In the genomic region with DNA sequence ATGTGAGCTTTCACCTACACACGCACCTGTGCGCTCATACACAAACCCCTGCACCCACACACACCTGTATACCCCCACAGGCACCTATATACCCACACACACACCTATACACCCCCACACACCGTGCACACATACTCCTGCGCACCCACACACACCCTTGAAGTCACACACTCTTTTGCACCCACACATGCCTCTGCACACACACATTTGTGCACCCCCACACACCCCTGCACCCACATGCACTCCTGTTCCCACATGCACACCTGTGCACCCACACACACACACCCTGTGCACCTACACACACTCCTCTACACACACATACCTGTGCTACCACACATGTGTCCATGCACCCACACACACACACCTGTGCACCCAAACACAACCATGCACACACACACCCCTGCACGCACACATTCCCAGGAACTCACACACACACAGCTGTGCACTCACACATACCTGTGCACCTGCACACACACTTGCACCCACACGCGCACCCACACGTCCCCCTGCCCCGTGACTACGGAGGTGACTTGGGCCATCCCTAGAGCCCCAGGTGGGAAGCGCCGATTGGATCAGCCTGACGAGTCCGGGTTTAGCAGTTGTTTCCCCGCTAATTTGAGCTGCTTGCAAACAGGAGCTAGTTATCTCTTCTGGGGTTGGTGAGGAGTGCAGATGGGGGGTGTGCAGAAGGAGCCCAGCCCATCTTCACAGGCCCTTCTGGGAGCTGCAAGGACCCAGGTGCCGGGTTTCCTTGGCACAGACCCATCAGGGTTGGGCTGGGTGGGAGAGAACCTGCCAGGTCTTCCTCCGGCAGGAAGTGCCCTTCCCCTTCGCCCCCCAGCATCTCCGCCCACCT, we compare ENCODE assay signal across 3 cellular contexts.
A peak's percentile ranks its signal among the peaks of the same experiment; 100 is the strongest.
TF ChIP-seq lines count a peak whose summit lies in the region.

No MANE protein-coding gene starts in this region.

TF ChIP-seq in HEK293, 187 proteins besides CTCF, POLR2A, EP300 and RAD21:
- TF ChIP-seq EGR2 (tag by site-specific recombination; IDR thresholded peaks at IDR 0.05; ENCODE audit: low read depth) (peak; percentile 97), SCRT1 (tag by site-specific recombination; IDR thresholded peaks at IDR 0.05; ENCODE audit: borderline replicate concordance) (peak; percentile 43; the same call in 1 of the 2 replicates), ZFHX2 (tag by site-specific recombination; conservative IDR thresholded peaks at IDR 0.05) (peak; percentile 94), ZNF121 (tag by site-specific recombination; IDR thresholded peaks at IDR 0.05) (no peak), RBAK (tag by site-specific recombination; IDR thresholded peaks at IDR 0.05) (no peak)
- TF ChIP-seq, protein P1, sequence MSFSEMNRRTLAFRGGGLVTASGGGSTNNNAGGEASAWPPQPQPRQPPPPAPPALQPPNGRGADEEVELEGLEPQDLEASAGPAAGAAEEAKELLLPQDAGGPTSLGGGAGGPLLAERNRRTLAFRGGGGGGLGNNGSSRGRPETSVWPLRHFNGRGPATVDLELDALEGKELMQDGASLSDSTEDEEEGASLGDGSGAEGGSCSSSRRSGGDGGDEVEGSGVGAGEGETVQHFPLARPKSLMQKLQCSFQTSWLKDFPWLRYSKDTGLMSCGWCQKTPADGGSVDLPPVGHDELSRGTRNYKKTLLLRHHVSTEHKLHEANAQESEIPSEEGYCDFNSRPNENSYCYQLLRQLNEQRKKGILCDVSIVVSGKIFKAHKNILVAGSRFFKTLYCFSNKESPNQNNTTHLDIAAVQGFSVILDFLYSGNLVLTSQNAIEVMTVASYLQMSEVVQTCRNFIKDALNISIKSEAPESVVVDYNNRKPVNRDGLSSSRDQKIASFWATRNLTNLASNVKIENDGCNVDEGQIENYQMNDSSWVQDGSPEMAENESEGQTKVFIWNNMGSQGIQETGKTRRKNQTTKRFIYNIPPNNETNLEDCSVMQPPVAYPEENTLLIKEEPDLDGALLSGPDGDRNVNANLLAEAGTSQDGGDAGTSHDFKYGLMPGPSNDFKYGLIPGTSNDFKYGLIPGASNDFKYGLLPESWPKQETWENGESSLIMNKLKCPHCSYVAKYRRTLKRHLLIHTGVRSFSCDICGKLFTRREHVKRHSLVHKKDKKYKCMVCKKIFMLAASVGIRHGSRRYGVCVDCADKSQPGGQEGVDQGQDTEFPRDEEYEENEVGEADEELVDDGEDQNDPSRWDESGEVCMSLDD (tag by site-specific recombination; IDR thresholded peaks at IDR 0.05), result peak; percentile 38; the same call in 1 of the 2 replicates

TF ChIP-seq in H1, 55 proteins besides CTCF, POLR2A, EP300 and RAD21:
- TF ChIP-seq SP1 (IDR thresholded peaks at IDR 0.05; ENCODE audit: low read depth, low read length) (no peak), PHF8 (conservative IDR thresholded peaks at IDR 0.05; ENCODE audit: low read depth, low read length) (no peak), RFX5 (IDR thresholded peaks at IDR 0.05; ENCODE audit: borderline replicate concordance, low read depth, low read length) (no peak), CBX5 (IDR thresholded peaks at IDR 0.05; ENCODE audit: low read depth, low read length) (no peak), SIRT6 (IDR thresholded peaks at IDR 0.05; ENCODE audit: low read length) (no peak), SIN3A (conservative IDR thresholded peaks at IDR 0.05 in 1 of 2, IDR thresholded peaks at IDR 0.05 in 1 of 2; ENCODE audit: low read depth in 1 of 2, low read length in 2 of 2) (no peak), BACH1 (IDR thresholded peaks at IDR 0.05; ENCODE audit: low read length) (no peak), SAP30 (IDR thresholded peaks at IDR 0.05; ENCODE audit: insufficient read depth, insufficient replicate concordance, low read length) (no peak), CHD2 (IDR thresholded peaks at IDR 0.05; ENCODE audit: low read length) (no peak)
- TF ChIP-seq, protein P2, sequence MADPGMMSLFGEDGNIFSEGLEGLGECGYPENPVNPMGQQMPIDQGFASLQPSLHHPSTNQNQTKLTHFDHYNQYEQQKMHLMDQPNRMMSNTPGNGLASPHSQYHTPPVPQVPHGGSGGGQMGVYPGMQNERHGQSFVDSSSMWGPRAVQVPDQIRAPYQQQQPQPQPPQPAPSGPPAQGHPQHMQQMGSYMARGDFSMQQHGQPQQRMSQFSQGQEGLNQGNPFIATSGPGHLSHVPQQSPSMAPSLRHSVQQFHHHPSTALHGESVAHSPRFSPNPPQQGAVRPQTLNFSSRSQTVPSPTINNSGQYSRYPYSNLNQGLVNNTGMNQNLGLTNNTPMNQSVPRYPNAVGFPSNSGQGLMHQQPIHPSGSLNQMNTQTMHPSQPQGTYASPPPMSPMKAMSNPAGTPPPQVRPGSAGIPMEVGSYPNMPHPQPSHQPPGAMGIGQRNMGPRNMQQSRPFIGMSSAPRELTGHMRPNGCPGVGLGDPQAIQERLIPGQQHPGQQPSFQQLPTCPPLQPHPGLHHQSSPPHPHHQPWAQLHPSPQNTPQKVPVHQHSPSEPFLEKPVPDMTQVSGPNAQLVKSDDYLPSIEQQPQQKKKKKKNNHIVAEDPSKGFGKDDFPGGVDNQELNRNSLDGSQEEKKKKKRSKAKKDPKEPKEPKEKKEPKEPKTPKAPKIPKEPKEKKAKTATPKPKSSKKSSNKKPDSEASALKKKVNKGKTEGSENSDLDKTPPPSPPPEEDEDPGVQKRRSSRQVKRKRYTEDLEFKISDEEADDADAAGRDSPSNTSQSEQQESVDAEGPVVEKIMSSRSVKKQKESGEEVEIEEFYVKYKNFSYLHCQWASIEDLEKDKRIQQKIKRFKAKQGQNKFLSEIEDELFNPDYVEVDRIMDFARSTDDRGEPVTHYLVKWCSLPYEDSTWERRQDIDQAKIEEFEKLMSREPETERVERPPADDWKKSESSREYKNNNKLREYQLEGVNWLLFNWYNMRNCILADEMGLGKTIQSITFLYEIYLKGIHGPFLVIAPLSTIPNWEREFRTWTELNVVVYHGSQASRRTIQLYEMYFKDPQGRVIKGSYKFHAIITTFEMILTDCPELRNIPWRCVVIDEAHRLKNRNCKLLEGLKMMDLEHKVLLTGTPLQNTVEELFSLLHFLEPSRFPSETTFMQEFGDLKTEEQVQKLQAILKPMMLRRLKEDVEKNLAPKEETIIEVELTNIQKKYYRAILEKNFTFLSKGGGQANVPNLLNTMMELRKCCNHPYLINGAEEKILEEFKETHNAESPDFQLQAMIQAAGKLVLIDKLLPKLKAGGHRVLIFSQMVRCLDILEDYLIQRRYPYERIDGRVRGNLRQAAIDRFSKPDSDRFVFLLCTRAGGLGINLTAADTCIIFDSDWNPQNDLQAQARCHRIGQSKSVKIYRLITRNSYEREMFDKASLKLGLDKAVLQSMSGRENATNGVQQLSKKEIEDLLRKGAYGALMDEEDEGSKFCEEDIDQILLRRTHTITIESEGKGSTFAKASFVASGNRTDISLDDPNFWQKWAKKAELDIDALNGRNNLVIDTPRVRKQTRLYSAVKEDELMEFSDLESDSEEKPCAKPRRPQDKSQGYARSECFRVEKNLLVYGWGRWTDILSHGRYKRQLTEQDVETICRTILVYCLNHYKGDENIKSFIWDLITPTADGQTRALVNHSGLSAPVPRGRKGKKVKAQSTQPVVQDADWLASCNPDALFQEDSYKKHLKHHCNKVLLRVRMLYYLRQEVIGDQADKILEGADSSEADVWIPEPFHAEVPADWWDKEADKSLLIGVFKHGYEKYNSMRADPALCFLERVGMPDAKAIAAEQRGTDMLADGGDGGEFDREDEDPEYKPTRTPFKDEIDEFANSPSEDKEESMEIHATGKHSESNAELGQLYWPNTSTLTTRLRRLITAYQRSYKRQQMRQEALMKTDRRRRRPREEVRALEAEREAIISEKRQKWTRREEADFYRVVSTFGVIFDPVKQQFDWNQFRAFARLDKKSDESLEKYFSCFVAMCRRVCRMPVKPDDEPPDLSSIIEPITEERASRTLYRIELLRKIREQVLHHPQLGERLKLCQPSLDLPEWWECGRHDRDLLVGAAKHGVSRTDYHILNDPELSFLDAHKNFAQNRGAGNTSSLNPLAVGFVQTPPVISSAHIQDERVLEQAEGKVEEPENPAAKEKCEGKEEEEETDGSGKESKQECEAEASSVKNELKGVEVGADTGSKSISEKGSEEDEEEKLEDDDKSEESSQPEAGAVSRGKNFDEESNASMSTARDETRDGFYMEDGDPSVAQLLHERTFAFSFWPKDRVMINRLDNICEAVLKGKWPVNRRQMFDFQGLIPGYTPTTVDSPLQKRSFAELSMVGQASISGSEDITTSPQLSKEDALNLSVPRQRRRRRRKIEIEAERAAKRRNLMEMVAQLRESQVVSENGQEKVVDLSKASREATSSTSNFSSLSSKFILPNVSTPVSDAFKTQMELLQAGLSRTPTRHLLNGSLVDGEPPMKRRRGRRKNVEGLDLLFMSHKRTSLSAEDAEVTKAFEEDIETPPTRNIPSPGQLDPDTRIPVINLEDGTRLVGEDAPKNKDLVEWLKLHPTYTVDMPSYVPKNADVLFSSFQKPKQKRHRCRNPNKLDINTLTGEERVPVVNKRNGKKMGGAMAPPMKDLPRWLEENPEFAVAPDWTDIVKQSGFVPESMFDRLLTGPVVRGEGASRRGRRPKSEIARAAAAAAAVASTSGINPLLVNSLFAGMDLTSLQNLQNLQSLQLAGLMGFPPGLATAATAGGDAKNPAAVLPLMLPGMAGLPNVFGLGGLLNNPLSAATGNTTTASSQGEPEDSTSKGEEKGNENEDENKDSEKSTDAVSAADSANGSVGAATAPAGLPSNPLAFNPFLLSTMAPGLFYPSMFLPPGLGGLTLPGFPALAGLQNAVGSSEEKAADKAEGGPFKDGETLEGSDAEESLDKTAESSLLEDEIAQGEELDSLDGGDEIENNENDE (IDR thresholded peaks at IDR 0.05; ENCODE audit: insufficient replicate concordance, low read length), result no peak
TF ChIP-seq in H1: peak in this region for 0.

TF ChIP-seq in HepG2, 621 proteins besides CTCF, POLR2A, EP300 and RAD21:
- no peak for TF ChIP-seq CBX1 (IDR thresholded peaks at IDR 0.05; ENCODE audit: low read depth)
- TF ChIP-seq KDM3A (CRISPR knock-in tag; IDR thresholded peaks at IDR 0.05; ENCODE audit: low read depth), result no peak
- no peak for TF ChIP-seq ZNF367 (CRISPR knock-in tag; IDR thresholded peaks at IDR 0.05; ENCODE audit: borderline replicate concordance)
- TF ChIP-seq, protein P3, sequence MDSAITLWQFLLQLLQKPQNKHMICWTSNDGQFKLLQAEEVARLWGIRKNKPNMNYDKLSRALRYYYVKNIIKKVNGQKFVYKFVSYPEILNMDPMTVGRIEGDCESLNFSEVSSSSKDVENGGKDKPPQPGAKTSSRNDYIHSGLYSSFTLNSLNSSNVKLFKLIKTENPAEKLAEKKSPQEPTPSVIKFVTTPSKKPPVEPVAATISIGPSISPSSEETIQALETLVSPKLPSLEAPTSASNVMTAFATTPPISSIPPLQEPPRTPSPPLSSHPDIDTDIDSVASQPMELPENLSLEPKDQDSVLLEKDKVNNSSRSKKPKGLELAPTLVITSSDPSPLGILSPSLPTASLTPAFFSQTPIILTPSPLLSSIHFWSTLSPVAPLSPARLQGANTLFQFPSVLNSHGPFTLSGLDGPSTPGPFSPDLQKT (CRISPR knock-in tag; IDR thresholded peaks at IDR 0.05; ENCODE audit: borderline replicate concordance), result no peak
- TF ChIP-seq, protein P4, sequence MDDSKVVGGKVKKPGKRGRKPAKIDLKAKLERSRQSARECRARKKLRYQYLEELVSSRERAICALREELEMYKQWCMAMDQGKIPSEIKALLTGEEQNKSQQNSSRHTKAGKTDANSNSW (CRISPR knock-in tag; IDR thresholded peaks at IDR 0.05; ENCODE audit: borderline replicate concordance), result no peak
- no peak for TF ChIP-seq ZNF749 (CRISPR knock-in tag; IDR thresholded peaks at IDR 0.05; ENCODE audit: borderline replicate concordance)
TF ChIP-seq in HepG2: peak in this region for 0.
